ENCODE assay signal across 15 cellular contexts in genomic region chr12:31440134-31440533, GRCh38.
"Had no signal": no experiment of that assay in that cellular context is flagged by ENCODE, and none has a peak within 500 bp of the region (broad histone marks: within the 10 kb centered on the region; RNA-seq: fewer than 3 reads in every experiment).

No MANE protein-coding gene starts in this region.

- ATAC-seq: gastrocnemius medialis, left colon, mucosa of descending colon, natural killer cell, pancreas, right cardiac atrium had no signal

- DNase-seq: effector memory CD4-positive, alpha-beta T cell; gastrocnemius medialis; glutamatergic neuron; kidney; left colon; mucosa of descending colon; natural killer cell; nucleus accumbens; pancreas; right cardiac atrium; stimulated activated CD4-positive, alpha-beta T cell treated with anti-CD3 and anti-CD28 coated beads, Interleukin-2, amount 100 ng/mL, for 48 hours; stimulated activated naive CD4-positive, alpha-beta T cell treated with Interleukin-2 at 50 U/mL for 16 hours had no signal

- H3K27me3 ChIP-seq: esophagus muscularis mucosa, gastrocnemius medialis, pancreas had no signal

- H3K27ac ChIP-seq: epithelial cell of prostate, esophagus muscularis mucosa, gastrocnemius medialis, pancreas had no signal

- H3K9me3 ChIP-seq: esophagus muscularis mucosa, gastrocnemius medialis, mucosa of descending colon, pancreas had no signal

- H3K4me1 ChIP-seq: esophagus muscularis mucosa, gastrocnemius medialis, pancreas had no signal

- H3K36me3 ChIP-seq: gastrocnemius medialis, pancreas had no signal

- H3K4me2 ChIP-seq: smooth muscle cell had no signal

- H3K4me3 ChIP-seq: esophagus muscularis mucosa, gastrocnemius medialis, mucosa of descending colon, pancreas, smooth muscle cell had no signal
